19 cellular contexts compared by ENCODE assay signal in the genomic region with DNA sequence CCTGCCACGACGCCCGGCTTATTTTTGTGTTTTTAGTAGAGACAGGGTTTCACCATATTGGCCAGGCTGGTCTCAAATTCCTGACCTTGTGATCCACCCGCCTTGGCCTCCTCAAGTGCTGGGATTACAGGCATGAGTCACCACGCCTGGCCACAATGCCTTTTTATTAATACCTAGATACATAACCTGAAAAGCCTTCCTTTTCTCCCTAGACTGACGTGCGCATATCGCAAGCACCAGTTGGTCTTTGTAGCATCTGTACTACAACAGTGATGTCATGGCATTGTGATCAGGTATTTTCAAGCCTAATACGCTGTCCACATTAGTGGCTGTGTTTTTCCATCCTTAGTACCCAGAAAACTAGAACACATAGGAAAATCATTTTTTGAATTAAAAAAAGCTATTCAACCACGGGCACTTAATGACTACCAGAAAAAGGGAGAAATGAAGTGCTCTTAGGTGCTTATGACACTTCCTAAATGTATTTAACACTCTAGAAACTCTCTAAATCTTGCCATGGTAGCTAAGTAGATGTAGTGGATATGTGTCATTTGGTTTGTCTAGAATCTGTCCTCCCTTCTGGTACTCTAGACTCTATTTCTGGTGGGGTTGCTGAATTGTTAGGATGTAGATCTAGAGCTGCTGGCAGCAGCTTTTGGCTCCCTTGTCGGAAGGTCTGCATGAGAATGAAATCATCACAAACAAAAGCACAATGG.
"Had no signal": no experiment of that assay in that cellular context is flagged by ENCODE, and none has a peak within 500 bp of the region (broad histone marks: within the 10 kb centered on the region; RNA-seq: fewer than 3 reads in every experiment).

No MANE protein-coding gene starts in this region.

- H3K9me3 ChIP-seq: colonic mucosa, mucosa of descending colon, right atrium auricular region, sigmoid colon, stomach, thoracic aorta, transverse colon had no signal

- H3K27ac ChIP-seq: colonic mucosa, hepatocyte, right atrium auricular region, sigmoid colon, skin epidermis, stomach, thoracic aorta, transverse colon had no signal

- H3K36me3 ChIP-seq: colonic mucosa, right atrium auricular region, sigmoid colon, stomach, thoracic aorta, transverse colon had no signal

- H3K4me3 Mint-ChIP-seq: naive thymus-derived CD8-positive, alpha-beta T cell had no signal

- H3K36me3 Mint-ChIP-seq: naive thymus-derived CD8-positive, alpha-beta T cell had no signal

- H3K27ac Mint-ChIP-seq: naive thymus-derived CD8-positive, alpha-beta T cell had no signal

- DNase-seq: colonic mucosa; effector CD8-positive, alpha-beta T cell; foreskin melanocyte; head of caudate nucleus; left colon; mammary epithelial cell; mucosa of descending colon; naive thymus-derived CD8-positive, alpha-beta T cell; posterior cingulate gyrus; sigmoid colon; stimulated activated CD4-positive, alpha-beta T cell treated with anti-CD3 and anti-CD28 coated beads, Interleukin-2, amount 100 ng/mL, for 24 hours; stimulated activated naive CD4-positive, alpha-beta T cell; stomach; substantia nigra; transverse colon had no signal

- H3K27me3 ChIP-seq: colonic mucosa, hepatocyte, right atrium auricular region, sigmoid colon, stomach, transverse colon had no signal

- H3K4me3 ChIP-seq: colonic mucosa, hepatocyte, mucosa of descending colon, right atrium auricular region, sigmoid colon, skin epidermis, stomach, thoracic aorta, transverse colon had no signal

- H3K27me3 Mint-ChIP-seq: naive thymus-derived CD8-positive, alpha-beta T cell had no signal

- H3K4me1 Mint-ChIP-seq: naive thymus-derived CD8-positive, alpha-beta T cell had no signal

- ATAC-seq: left colon; mucosa of descending colon; naive thymus-derived CD8-positive, alpha-beta T cell had no signal

- H3K4me1 ChIP-seq: colonic mucosa, right atrium auricular region, sigmoid colon, stomach, transverse colon had no signal
